In genomic region chr18:74496508-74497307, GRCh38 we compare ENCODE assay signal across 7 cellular contexts. TPM values are rescaled to one million over a fixed set of nuclear protein-coding genes. Genes with fewer than 3 reads are reported as not detected.
DNase-seq lines count a peak whose midpoint lies in the region; ATAC-seq, FAIRE-seq and TF ChIP-seq lines count a peak whose summit lies in the region.

No MANE protein-coding gene starts in this region.

- H3K9me3 ChIP-seq in HUES48 (ENCODE audit: control insufficient read depth, insufficient read depth, low read length) (no peaks in the 10 kb centered on the region), HepG2 (ENCODE audit: low read length) (peaks cover 9% of the 10 kb centered on the region)

- POLR2A ChIA-PET in HepG2 (lab: Yijun Ruan, JAX) = interaction anchor here (0.7 to 3.2 kb wide), 14 partner anchors 8 to 280 kb away, joined by 3 to 59 read pairs (median 4); no protein-coding TSS in a partner anchor

- ATAC-seq in GM21576 (IDR thresholded peaks at IDR 0.05; ENCODE audit: unreplicated experiment) (peak; percentile 23), HepG2 (peak; percentile 85)

- CTCF ChIA-PET in HepG2 (lab: Yijun Ruan, JAX; ENCODE audit: low intra/inter-chr PET ratio, low total read pairs) = no interaction called here

- in situ Hi-C loops in HepG2 (cut with HindIII; ENCODE audit: extremely low pct_ligation_motif_present, low pct_unique_long_range_greater_than_20kb) = loop anchor here (5.0 to 25.0 kb wide), 2 partner anchors 46 to 309 kb away; no protein-coding TSS in a partner anchor

- 1% methylated on average over 38 of the region's 48 CpGs for WGBS in HepG2 (ENCODE audit: low lambda C conversion rate)

- peaks cover 4% of the 10 kb centered on the region; the same call in 1 of the 2 replicates for H4K20me1 ChIP-seq in HepG2 (ENCODE audit: insufficient read depth, low read length)

- H3K27me3 ChIP-seq in HUES48 (ENCODE audit: control insufficient read depth, insufficient read depth, low read length) = no peaks in the 10 kb centered on the region
- H3K27me3 ChIP-seq in HepG2 (ENCODE audit: control insufficient read depth in 1 of 2, insufficient read depth in 2 of 2, low read length in 2 of 2) = no peaks in the 10 kb centered on the region; a peak in 1 of 5 replicates

- TF ChIP-seq EP300 in HepG2 (IDR thresholded peaks at IDR 0.05; ENCODE audit: low read depth in 2 of 2, low read length in 2 of 2) = no peak; a peak in 1 of 4 replicates
- peak; percentile 5; the same call in 1 of the 2 replicates for TF ChIP-seq EP300 in HepG2 (CRISPR knock-in tag; IDR thresholded peaks at IDR 0.05; ENCODE audit: borderline replicate concordance)

- TF ChIP-seq POLR2A in HepG2 (IDR thresholded peaks at IDR 0.05; ENCODE audit: insufficient read depth in 1 of 2, low read depth in 2 of 2, low read length in 2 of 2) = peak; percentile 14 to 62; a peak in 2 of 4 replicates

- peak overlapping the region; percentile 89 for H3K4me3 ChIP-seq in HUES48 (ENCODE audit: low read depth, low read length)
- H3K4me3 ChIP-seq in HepG2 (replicated peaks in 1 of 3; ENCODE audit: insufficient read depth in 1 of 3, low read depth in 2 of 3, low read length in 3 of 3) = peak overlapping the region; percentile 84 to 90 (median 89)

- peak overlapping the region; percentile 83 for H3K4me2 ChIP-seq in HepG2 (ENCODE audit: low read depth, low read length)

- no peak for DNase-seq in GM10266 (ENCODE audit: extremely low spot score)
- peak; percentile 57 for DNase-seq in T1000 (lab: John Stamatoyannopoulos, UW)
- DNase-seq in HepG2 (ENCODE audit: low spot score) = peak; percentile 65
- DNase-seq in stimulated activated CD8-positive, alpha-beta memory T cell treated with anti-CD3 and anti-CD28 coated beads, Interleukin-12 subunit alpha, Interleukin-12 subunit beta, amount 100 ng/mL, for 1 hour (ENCODE audit: low read depth) = peak; percentile 11

- H3K36me3 ChIP-seq in HUES48 (ENCODE audit: control insufficient read depth, insufficient read depth, low read length) = peaks cover 28% of the 10 kb centered on the region
- H3K36me3 ChIP-seq in HepG2 (replicated peaks in 1 of 2; ENCODE audit: control insufficient read depth in 1 of 2, insufficient read depth in 2 of 2, low read length in 2 of 2) = peaks cover 4 to 9% of the 10 kb centered on the region in 2 experiments

- no peak overlapping the region for H2AFZ ChIP-seq in HepG2 (ENCODE audit: low read length)

- H3K9ac ChIP-seq in HUES48 (ENCODE audit: low read depth, low read length) = peak overlapping the region; percentile 92
- peak overlapping the region; percentile 96 for H3K9ac ChIP-seq in HepG2 (ENCODE audit: insufficient read depth, low read depth, low read length)

- TF ChIP-seq CTCF in GM10266 (IDR thresholded peaks at IDR 0.05; ENCODE audit: control insufficient read depth, insufficient read depth, low read depth, missing control alignments) = peak; percentile 4
- TF ChIP-seq CTCF in HepG2 (CRISPR knock-in tag; IDR thresholded peaks at IDR 0.05) = peak; percentile 13; the same call in 1 of the 2 replicates

- H3K79me2 ChIP-seq in HepG2 (ENCODE audit: insufficient read depth, low read length) = peaks cover 32% of the 10 kb centered on the region

- H3K4me1 ChIP-seq in HUES48 (ENCODE audit: control insufficient read depth, insufficient read depth, low read length) = peaks cover 14% of the 10 kb centered on the region; the same call in 1 of the 2 replicates
- peaks cover 41% of the 10 kb centered on the region for H3K4me1 ChIP-seq in HepG2 (ENCODE audit: insufficient read depth, low read length)

- intact Hi-C loops in HepG2 (cut with micrococcal nuclease; ENCODE audit: unreplicated experiment) = loop anchor here (1.0 to 5.0 kb wide), 4 partner anchors 46 to 349 kb away; partner anchors contain the start of genes FBXO15, TIMM21 and ZNF407

- FAIRE-seq in HepG2 (lab: Jason Lieb, UNC) = peak; percentile 86

- no TSS peak for BruUV-seq in HepG2 (replicated peaks; lab: Mats Ljungman, UMichigan)

- peak; percentile 55; the same call in 1 of the 2 replicates for TF ChIP-seq RAD21 in HepG2 (CRISPR knock-in tag; IDR thresholded peaks at IDR 0.05)

- H3K27ac ChIP-seq in HUES48 (ENCODE audit: low read depth, low read length) (peak overlapping the region; percentile 81), cingulate gyrus (ENCODE audit: low read depth, low read length) (peak overlapping the region; percentile 93), HepG2 (ENCODE audit: extremely low read length, insufficient read depth, low read length) (peak overlapping the region; percentile 87)

TF ChIP-seq in HepG2, 621 proteins besides CTCF, POLR2A, EP300 and RAD21 (continues in another document):
- TF ChIP-seq ZNF343 (CRISPR knock-in tag; IDR thresholded peaks at IDR 0.05) = no peak

RNA-seq across cellular contexts. Expression of gene CNDP2, which starts 0.5 kb away (rescaled TPM):
- 80.8 and 113 TPM in 2 replicates for total RNA-seq in HepG2 (2016; rRNA removed; fragmentation: Illumina TruSeq; extraction: Trizol)
- total RNA-seq in HepG2 (2016; cell fraction: cytosol; rRNA removed; fragmentation: Illumina TruSeq; extraction: Trizol; ENCODE audit: low read depth) = 12.2 and 13.4 TPM in 2 replicates
- total RNA-seq in HepG2 (2016; cell fraction: insoluble cytoplasmic fraction; rRNA removed; fragmentation: Illumina TruSeq; extraction: Trizol) = 85.5 and 98.8 TPM in 2 replicates
- 37.4 and 39.0 TPM in 2 replicates for total RNA-seq in HepG2 (2016; cell fraction: membrane; rRNA removed; fragmentation: Illumina TruSeq; extraction: Trizol)
- 61.8 and 61.9 TPM in 2 replicates for total RNA-seq in HepG2 (2016; cell fraction: nucleus; rRNA removed; fragmentation: Illumina TruSeq; extraction: Trizol)
- 64.7 and 76.8 TPM in 2 replicates for polyA plus RNA-seq in HepG2 (2011; rRNA removed)
- polyA plus RNA-seq in HepG2 (2011; cell fraction: cytosol; rRNA removed) = 52.3 and 57.1 TPM in 2 replicates
- 127 and 143 TPM in 2 replicates for polyA plus RNA-seq in HepG2 (2011; cell fraction: nucleus; rRNA removed)
- 75.2 and 103 TPM in 2 replicates for polyA plus RNA-seq in HepG2 (2012)
- 13.8 and 14.5 TPM in 2 replicates for polyA plus RNA-seq in HepG2 (2016; cell fraction: cytosol; fragmentation: Illumina TruSeq; extraction: Trizol; ENCODE audit: low read depth)
- polyA plus RNA-seq in HepG2 (2016; cell fraction: insoluble cytoplasmic fraction; fragmentation: Illumina TruSeq; extraction: Trizol; ENCODE audit: low read depth) = 114 and 122 TPM in 2 replicates
- polyA plus RNA-seq in HepG2 (2016; cell fraction: membrane; fragmentation: Illumina TruSeq; extraction: Trizol; ENCODE audit: low read depth) = 27.7 and 28.4 TPM in 2 replicates
- polyA plus RNA-seq in HepG2 (2016; cell fraction: nucleus; fragmentation: Illumina TruSeq; extraction: Trizol; ENCODE audit: insufficient read depth, low read depth) = 129 and 136 TPM in 2 replicates
- 70.0 and 79.1 TPM in 2 replicates for polyA minus RNA-seq in HepG2 (2011; rRNA and poly(A)+ RNA removed; ENCODE audit: low replicate concordance)
- polyA minus RNA-seq in HepG2 (2011; cell fraction: cytosol; rRNA and poly(A)+ RNA removed) = 45.9 and 46.8 TPM in 2 replicates
- polyA minus RNA-seq in HepG2 (2011; cell fraction: nucleus; rRNA and poly(A)+ RNA removed) = 76.7 and 91.4 TPM in 2 replicates

RNA-seq across cellular contexts. Expression of gene CNDP1, which starts 37.6 kb away (rescaled TPM):
- total RNA-seq in HepG2 (2016; rRNA removed; fragmentation: Illumina TruSeq; extraction: Trizol) = not detected in 2 replicates
- total RNA-seq in HepG2 (2016; cell fraction: cytosol; rRNA removed; fragmentation: Illumina TruSeq; extraction: Trizol; ENCODE audit: low read depth) = not detected in 2 replicates
- total RNA-seq in HepG2 (2016; cell fraction: insoluble cytoplasmic fraction; rRNA removed; fragmentation: Illumina TruSeq; extraction: Trizol) = 0.06 TPM in 1 of 2 replicates, not detected in the other
- not detected in 2 replicates for total RNA-seq in HepG2 (2016; cell fraction: membrane; rRNA removed; fragmentation: Illumina TruSeq; extraction: Trizol)
- not detected in 2 replicates for total RNA-seq in HepG2 (2016; cell fraction: nucleus; rRNA removed; fragmentation: Illumina TruSeq; extraction: Trizol)
- polyA plus RNA-seq in HepG2 (2011; rRNA removed) = 0.01 and 0.13 TPM in 2 replicates
- 0.03 TPM in 1 of 2 replicates, not detected in the other for polyA plus RNA-seq in HepG2 (2011; cell fraction: cytosol; rRNA removed)
- polyA plus RNA-seq in HepG2 (2011; cell fraction: nucleus; rRNA removed) = 0.08 and 0.45 TPM in 2 replicates
- 0.07 TPM in 1 of 2 replicates, not detected in the other for polyA plus RNA-seq in HepG2 (2012)
- not detected in 2 replicates for polyA plus RNA-seq in HepG2 (2016; cell fraction: cytosol; fragmentation: Illumina TruSeq; extraction: Trizol; ENCODE audit: low read depth)
- not detected in 2 replicates for polyA plus RNA-seq in HepG2 (2016; cell fraction: insoluble cytoplasmic fraction; fragmentation: Illumina TruSeq; extraction: Trizol; ENCODE audit: low read depth)
- polyA plus RNA-seq in HepG2 (2016; cell fraction: membrane; fragmentation: Illumina TruSeq; extraction: Trizol; ENCODE audit: low read depth) = not detected in 2 replicates
- polyA plus RNA-seq in HepG2 (2016; cell fraction: nucleus; fragmentation: Illumina TruSeq; extraction: Trizol; ENCODE audit: insufficient read depth, low read depth) = 0.25 TPM in 1 of 2 replicates, not detected in the other
- not detected in 2 replicates for polyA minus RNA-seq in HepG2 (2011; rRNA and poly(A)+ RNA removed; ENCODE audit: low replicate concordance)
- not detected in 2 replicates for polyA minus RNA-seq in HepG2 (2011; cell fraction: cytosol; rRNA and poly(A)+ RNA removed)
- polyA minus RNA-seq in HepG2 (2011; cell fraction: nucleus; rRNA and poly(A)+ RNA removed) = 0.13 and 0.37 TPM in 2 replicates

RNA-seq across cellular contexts. Expression of gene DIPK1C, which starts 39.6 kb away (rescaled TPM):
- total RNA-seq in HepG2 (2016; rRNA removed; fragmentation: Illumina TruSeq; extraction: Trizol) = not detected in 2 replicates
- total RNA-seq in HepG2 (2016; cell fraction: cytosol; rRNA removed; fragmentation: Illumina TruSeq; extraction: Trizol; ENCODE audit: low read depth) = not detected in 2 replicates
- total RNA-seq in HepG2 (2016; cell fraction: insoluble cytoplasmic fraction; rRNA removed; fragmentation: Illumina TruSeq; extraction: Trizol) = 0.09 TPM in 1 of 2 replicates, not detected in the other
- total RNA-seq in HepG2 (2016; cell fraction: membrane; rRNA removed; fragmentation: Illumina TruSeq; extraction: Trizol) = not detected in 2 replicates
- total RNA-seq in HepG2 (2016; cell fraction: nucleus; rRNA removed; fragmentation: Illumina TruSeq; extraction: Trizol) = not detected in 2 replicates
- 1.1 and 1.8 TPM in 2 replicates for polyA plus RNA-seq in HepG2 (2011; rRNA removed)
- polyA plus RNA-seq in HepG2 (2011; cell fraction: cytosol; rRNA removed) = 1.2 and 1.3 TPM in 2 replicates
- polyA plus RNA-seq in HepG2 (2011; cell fraction: nucleus; rRNA removed) = 0.43 and 0.53 TPM in 2 replicates
- polyA plus RNA-seq in HepG2 (2012) = 0.19 and 0.39 TPM in 2 replicates
- polyA plus RNA-seq in HepG2 (2016; cell fraction: cytosol; fragmentation: Illumina TruSeq; extraction: Trizol; ENCODE audit: low read depth) = not detected in 2 replicates
- not detected in 2 replicates for polyA plus RNA-seq in HepG2 (2016; cell fraction: insoluble cytoplasmic fraction; fragmentation: Illumina TruSeq; extraction: Trizol; ENCODE audit: low read depth)
- not detected in 2 replicates for polyA plus RNA-seq in HepG2 (2016; cell fraction: membrane; fragmentation: Illumina TruSeq; extraction: Trizol; ENCODE audit: low read depth)
- not detected in 2 replicates for polyA plus RNA-seq in HepG2 (2016; cell fraction: nucleus; fragmentation: Illumina TruSeq; extraction: Trizol; ENCODE audit: insufficient read depth, low read depth)
- 2.7 TPM in 1 of 2 replicates, not detected in the other for polyA minus RNA-seq in HepG2 (2011; rRNA and poly(A)+ RNA removed; ENCODE audit: low replicate concordance)
- polyA minus RNA-seq in HepG2 (2011; cell fraction: cytosol; rRNA and poly(A)+ RNA removed) = 0.40 and 1.9 TPM in 2 replicates
- 0.52 and 0.75 TPM in 2 replicates for polyA minus RNA-seq in HepG2 (2011; cell fraction: nucleus; rRNA and poly(A)+ RNA removed)
